In genomic region chr2:7953184-7953583, GRCh38 we compare ENCODE assay signal across 14 cellular contexts.
"Had no signal": no experiment of that assay in that cellular context is flagged by ENCODE, and none has a peak within 500 bp of the region (broad histone marks: within the 10 kb centered on the region; RNA-seq: fewer than 3 reads in every experiment).

No MANE protein-coding gene starts in this region.

- H3K36me3 ChIP-seq: gastrocnemius medialis, heart left ventricle, left lung, tibial artery, WERI-Rb-1 had no signal

- H3K27ac ChIP-seq: gastrocnemius medialis, heart left ventricle, left lung, tibial artery, WERI-Rb-1 had no signal

- H3K9me3 ChIP-seq: gastrocnemius medialis, heart left ventricle, left lung, tibial artery had no signal

- H3K4me3 ChIP-seq: gastrocnemius medialis, heart left ventricle, left lung, tibial artery had no signal

- H3K9me3 Mint-ChIP-seq: activated T-cell treated with anti-CD3 and anti-CD28 coated beads, Interleukin-2, amount 50 U/mL, for 72 hours; nephron progenitor cell; stimulated activated naive B cell treated with anti-CD40 and anti-IgM and Interleukin-4, amounts not matched to agents 10 μg/mL and 1 μg/mL and 100 μg/mL, for 72 hours had no signal

- DNase-seq: activated CD4-positive, alpha-beta T cell treated with anti-CD3 and anti-CD28 coated beads for 1 hour; activated gamma-delta T cell; activated T-cell treated with anti-CD3 and anti-CD28 coated beads, Interleukin-2, amount 50 U/mL, for 72 hours; effector CD4-positive, alpha-beta T cell; gastrocnemius medialis; heart left ventricle; kidney; left lung; mammary epithelial cell; nephron progenitor cell; stimulated activated naive B cell treated with anti-CD40 and anti-IgM and Interleukin-4, amounts not matched to agents 10 μg/mL and 1 μg/mL and 100 μg/mL, for 72 hours; tibial artery; WERI-Rb-1 had no signal

- H3K4me1 ChIP-seq: gastrocnemius medialis, heart left ventricle, left lung had no signal

- H3K4me3 Mint-ChIP-seq: activated naive CD8-positive, alpha-beta T cell; activated T-cell treated with anti-CD3 and anti-CD28 coated beads, Interleukin-2, amount 50 U/mL, for 72 hours; nephron progenitor cell; stimulated activated naive B cell treated with anti-CD40 and anti-IgM and Interleukin-4, amounts not matched to agents 10 μg/mL and 1 μg/mL and 100 μg/mL, for 72 hours had no signal

- H3K36me3 Mint-ChIP-seq: activated naive CD8-positive, alpha-beta T cell; stimulated activated naive B cell treated with anti-CD40 and anti-IgM and Interleukin-4, amounts not matched to agents 10 μg/mL and 1 μg/mL and 100 μg/mL, for 72 hours had no signal

- H3K4me1 Mint-ChIP-seq: stimulated activated naive B cell treated with anti-CD40 and anti-IgM and Interleukin-4, amounts not matched to agents 10 μg/mL and 1 μg/mL and 100 μg/mL, for 72 hours had no signal

- H3K27ac Mint-ChIP-seq: activated naive CD8-positive, alpha-beta T cell; activated T-cell treated with anti-CD3 and anti-CD28 coated beads, Interleukin-2, amount 50 U/mL, for 72 hours; stimulated activated naive B cell treated with anti-CD40 and anti-IgM and Interleukin-4, amounts not matched to agents 10 μg/mL and 1 μg/mL and 100 μg/mL, for 72 hours had no signal

- H3K27me3 ChIP-seq: left lung, tibial artery had no signal
